17 cellular contexts compared by ENCODE assay signal in genomic region chr7:30552330-30552729, GRCh38. TPM values are rescaled to one million over a fixed set of nuclear protein-coding genes. Genes with fewer than 3 reads are reported as not detected.
DNase-seq lines count a peak whose midpoint lies in the region; ATAC-seq and TF ChIP-seq lines count a peak whose summit lies in the region.
"Had no signal": no experiment of that assay in that cellular context is flagged by ENCODE, and none has a peak within 500 bp of the region (broad histone marks: within the 10 kb centered on the region; RNA-seq: fewer than 3 reads in every experiment).

No MANE protein-coding gene starts in this region.

- no peak overlapping the region for H3K18ac ChIP-seq in mesenchymal stem cell (ENCODE audit: low read depth in 1 of 2, low read length in 2 of 2)

- intact Hi-C loops in HCT116 (cut with micrococcal nuclease) (no loop called here), right lobe of liver (cut with DNase I) (no loop called here)

- H4K20me1 ChIP-seq in HCT116 (ENCODE audit: insufficient read depth), result no peaks in the 10 kb centered on the region
- H4K20me1 ChIP-seq: BLaER1 had no signal

- H3K9ac ChIP-seq in HCT116 (ENCODE audit: low read length) (no peak overlapping the region), mesenchymal stem cell (ENCODE audit: low read length) (no peak overlapping the region)
- H3K9ac ChIP-seq: BLaER1 had no signal

- H4K91ac ChIP-seq in mesenchymal stem cell (ENCODE audit: low read length), result no peak overlapping the region

- DNase-seq in HCT116 (ENCODE audit: low read depth, low spot score), result no peak
- DNase-seq in glutamatergic neuron, result no peak
- no peak for DNase-seq in right lobe of liver
- DNase-seq in NCI-H82 (lab: John Stamatoyannopoulos, UW), result no peak
- DNase-seq in mesenchymal stem cell, result no peak
- DNase-seq: 8988T; Calu3; CD8-positive, alpha-beta T cell; DMS 273 treated with DMSO at 0.1 percent for 48 hours; DND-41 had no signal

- no peak overlapping the region for H2BK15ac ChIP-seq in mesenchymal stem cell (ENCODE audit: low read depth, poor library complexity, severe bottlenecking)

- no peaks in the 10 kb centered on the region for H3K79me2 ChIP-seq in HCT116 (ENCODE audit: insufficient read depth, low read length)

- H3K36me3 ChIP-seq in HCT116 (ENCODE audit: control insufficient read depth in 1 of 2, insufficient read depth in 2 of 2, low read length in 2 of 2) (no peaks in the 10 kb centered on the region), right lobe of liver (no peaks in the 10 kb centered on the region), mesenchymal stem cell (ENCODE audit: control insufficient read depth in 1 of 2, insufficient read depth in 2 of 2, low read depth in 1 of 2, low read length in 2 of 2) (peaks cover 3 to 43% of the 10 kb centered on the region in 2 experiments)
- H3K36me3 ChIP-seq: BLaER1 had no signal

- BruUV-seq in HCT116 (replicated peaks; lab: Mats Ljungman, UMichigan), result no TSS peak

- no peak overlapping the region for H2AK5ac ChIP-seq in mesenchymal stem cell (ENCODE audit: low read length, severe bottlenecking)

- H3K4me2 ChIP-seq in HCT116 (ENCODE audit: low read length), result 0 out of 2 replicates have a peak overlapping the region, but pooled peaks have one; percentile 77
- no peak overlapping the region for H3K4me2 ChIP-seq in mesenchymal stem cell (ENCODE audit: low read length, poor library complexity, severe bottlenecking)
- H3K4me2 ChIP-seq: BLaER1, GM23338 had no signal

- H3K27me3 ChIP-seq in HCT116 (ENCODE audit: insufficient read depth, low read length) (no peaks in the 10 kb centered on the region), right lobe of liver (no peaks in the 10 kb centered on the region), mesenchymal stem cell (ENCODE audit: control insufficient read depth in 1 of 2, insufficient read depth in 1 of 2, low read length in 2 of 2) (no peaks in the 10 kb centered on the region)
- H3K27me3 ChIP-seq: BLaER1 had no signal

- H3K27ac ChIP-seq in HCT116 (ENCODE audit: low read depth, low read length) (peak overlapping the region; percentile 89; the same call in 1 of the 2 replicates), VCaP (peak overlapping the region; percentile 92), right lobe of liver (no peak overlapping the region), mesenchymal stem cell (ENCODE audit: low read length, poor library complexity, severe bottlenecking) (no peak overlapping the region)
- H3K27ac ChIP-seq: BLaER1, HL-60 had no signal

- no peak for TF ChIP-seq RAD21 in HCT116 (IDR thresholded peaks at IDR 0.05; ENCODE audit: low read depth)

- no peak overlapping the region for H3K4ac ChIP-seq in mesenchymal stem cell (ENCODE audit: low read depth in 1 of 2, low read length in 2 of 2)

- peaks cover 24 to 36% of the 10 kb centered on the region in 2 experiments for H3K4me1 ChIP-seq in HCT116 (ENCODE audit: control insufficient read depth in 1 of 2, insufficient read depth in 2 of 2, low read length in 2 of 2)
- H3K4me1 ChIP-seq in right lobe of liver, result peaks cover 0 to 17% (median 0%) of the 10 kb centered on the region in 4 donors
- peaks cover 3% of the 10 kb centered on the region for H3K4me1 ChIP-seq in mesenchymal stem cell (ENCODE audit: control insufficient read depth, insufficient read depth, low read depth, low read length)

- peaks cover 9% of the 10 kb centered on the region for H3K36me3 Mint-ChIP-seq in glutamatergic neuron (ENCODE audit: unreplicated experiment)

- H2AFZ ChIP-seq in HCT116 (ENCODE audit: low read depth, low read length, poor library complexity, severe bottlenecking) (no peak overlapping the region), mesenchymal stem cell (ENCODE audit: low read depth, low read length) (no peak overlapping the region)
- H2AFZ ChIP-seq: GM23338 had no signal

- no peak overlapping the region for H3K23ac ChIP-seq in mesenchymal stem cell (ENCODE audit: low read length in 2 of 2)

- no peak overlapping the region for H3K4me3 ChIP-seq in HCT116 (replicated peaks in 1 of 2; ENCODE audit: low read depth in 1 of 2, low read length in 2 of 2)
- H3K4me3 ChIP-seq in right lobe of liver, result no peak overlapping the region
- no peak overlapping the region for H3K4me3 ChIP-seq in mesenchymal stem cell (ENCODE audit: insufficient read depth in 1 of 2, low read depth in 1 of 2, low read length in 2 of 2)
- H3K4me3 ChIP-seq: BLaER1, GM23338 had no signal

- no peak overlapping the region for H3K14ac ChIP-seq in mesenchymal stem cell (ENCODE audit: low read length in 2 of 2)

- peaks cover 3% of the 10 kb centered on the region for H3K27me3 Mint-ChIP-seq in glutamatergic neuron (ENCODE audit: unreplicated experiment)

- RAD21 ChIA-PET in HCT116 (lab: Charles Lee; ENCODE audit: low non-redundant PET in 1 of 2, low total read pairs in 2 of 2, uncharacterized antibody in 2 of 2, unreplicated experiment in 2 of 2), result interaction anchor here in 1 of 2 experiments (1.8 kb wide), 1 partner anchor 11 kb away, joined by 10 read pairs; no protein-coding TSS in a partner anchor

- no peaks in the 10 kb centered on the region for H3K9me2 ChIP-seq in HCT116 (ENCODE audit: insufficient read depth)

- H3K9me3 ChIP-seq in HCT116 (ENCODE audit: control insufficient read depth in 1 of 2, insufficient read depth in 1 of 2, low read depth in 1 of 2, low read length in 2 of 2), result no peaks in the 10 kb centered on the region
- no peaks in the 10 kb centered on the region for H3K9me3 ChIP-seq in right lobe of liver
- no peaks in the 10 kb centered on the region for H3K9me3 ChIP-seq in mesenchymal stem cell (ENCODE audit: control insufficient read depth, low read length)
- H3K9me3 ChIP-seq: BLaER1 had no signal

- H2BK12ac ChIP-seq in mesenchymal stem cell (ENCODE audit: low read length in 2 of 2), result no peak overlapping the region

- no peaks in the 10 kb centered on the region for H3K79me1 ChIP-seq in mesenchymal stem cell (replicated peaks; ENCODE audit: low read length, poor library complexity, severe bottlenecking)

- no peak overlapping the region for H3K4me3 Mint-ChIP-seq in glutamatergic neuron (ENCODE audit: unreplicated experiment)
- H3K4me3 Mint-ChIP-seq: CD14-positive monocyte; CD8-positive, alpha-beta T cell; GM23338; HFFc6 had no signal

- no peak for TF ChIP-seq CTCF in HCT116 (IDR thresholded peaks at IDR 0.05 in 2 of 3, conservative IDR thresholded peaks at IDR 0.05 in 1 of 3; ENCODE audit: borderline replicate concordance in 1 of 3, insufficient read depth in 1 of 3, low read depth in 2 of 3, low read length in 2 of 3)
- TF ChIP-seq CTCF in VCaP (conservative IDR thresholded peaks at IDR 0.05), result no peak
- TF ChIP-seq CTCF in glutamatergic neuron (IDR thresholded peaks at IDR 0.05; ENCODE audit: partially characterized antibody, unreplicated experiment), result no peak
- no peak for TF ChIP-seq CTCF in right lobe of liver (IDR thresholded peaks at IDR 0.05)

- peaks cover 32% of the 10 kb centered on the region for H3K4me1 Mint-ChIP-seq in glutamatergic neuron (ENCODE audit: low read depth, unreplicated experiment)

- CTCF ChIA-PET in HCT116 (lab: Charles Lee), result interaction anchor here (3.9 kb wide), 1 partner anchor 12 kb away, joined by 50 read pairs; no protein-coding TSS in a partner anchor

- 20% methylated on average over 1 of the region's 1 CpG for WGBS in right lobe of liver (ENCODE audit: insufficient coverage, low coverage, low lambda C conversion rate, missing lambda C conversion rate)
- WGBS in mesenchymal stem cell, result 80% methylated on average over 1 of the region's 1 CpG

- peaks cover 4% of the 10 kb centered on the region for H3K9me3 Mint-ChIP-seq in glutamatergic neuron (ENCODE audit: unreplicated experiment)
- H3K9me3 Mint-ChIP-seq: CD14-positive monocyte; CD8-positive, alpha-beta T cell; GM23338; HFFc6 had no signal

- POLR2A ChIA-PET in HCT116 (lab: Charles Lee), result no interaction called here

- no peak for TF ChIP-seq POLR2A in HCT116 (IDR thresholded peaks at IDR 0.05; ENCODE audit: borderline replicate concordance, extremely low read depth, insufficient read depth, insufficient read length)
- no peak for TF ChIP-seq POLR2A in right lobe of liver (IDR thresholded peaks at IDR 0.05)

- no peak overlapping the region for H2BK5ac ChIP-seq in mesenchymal stem cell (ENCODE audit: low read depth, low read length, poor library complexity, severe bottlenecking)

- H2BK120ac ChIP-seq in mesenchymal stem cell (ENCODE audit: low read depth, low read length), result no peak overlapping the region

- ATAC-seq in HCT116 (no peak), right lobe of liver (peak in 3 of 4 donors; percentile 16 to 33 (median 23)), GM21526 (IDR thresholded peaks at IDR 0.05; ENCODE audit: low FRiP score, unreplicated experiment) (no peak)
- ATAC-seq: CD8-positive, alpha-beta T cell; GM23338 had no signal

- no peak overlapping the region for H4K8ac ChIP-seq in mesenchymal stem cell (ENCODE audit: low read length)

- H3K27ac Mint-ChIP-seq in glutamatergic neuron (ENCODE audit: unreplicated experiment), result peak overlapping the region; percentile 74
- H3K27ac Mint-ChIP-seq: CD8-positive, alpha-beta T cell; GM23338; HFFc6 had no signal

TF ChIP-seq in HCT116, 20 proteins besides CTCF, POLR2A, EP300 and RAD21 (continues in another document):
- TF ChIP-seq ZBTB33 (IDR thresholded peaks at IDR 0.05; ENCODE audit: extremely low read depth, insufficient replicate concordance, low read length), result no peak
- no peak for TF ChIP-seq EGR1 (IDR thresholded peaks at IDR 0.05; ENCODE audit: low read depth)

RNA-seq across cellular contexts. Expression of gene GARS1, which starts 42.3 kb away (rescaled TPM):
- total RNA-seq in HCT116 (2021; ENCODE audit: unreplicated experiment) (329 TPM), glutamatergic neuron (ENCODE audit: unreplicated experiment) (511 TPM), right lobe of liver (100 to 1,000 TPM in 2 of 6 experiments, 10 to 100 TPM in 4; 31.4 to 155 (median 44.7) TPM)
- 397 and 465 TPM in 2 replicates for polyA plus RNA-seq in HCT116 (2012)
- 351 TPM for polyA plus RNA-seq in mesenchymal stem cell (2013, experiment 1 of 2)
- polyA plus RNA-seq in mesenchymal stem cell (2013, experiment 2 of 2), result 352 TPM

RNA-seq across cellular contexts. Expression of gene GGCT, which starts 47.7 kb away (rescaled TPM):
- total RNA-seq in HCT116 (2021; ENCODE audit: unreplicated experiment), result 60.6 TPM
- 26.4 and 31.8 TPM in 2 replicates for polyA plus RNA-seq in HCT116 (2012)
- total RNA-seq in glutamatergic neuron (ENCODE audit: unreplicated experiment), result 25.0 TPM
- 10 to 100 TPM; 13.2 to 23.8 (median 16.8) TPM for total RNA-seq in right lobe of liver
- 15.7 TPM for polyA plus RNA-seq in mesenchymal stem cell (2013, experiment 1 of 2)
- polyA plus RNA-seq in mesenchymal stem cell (2013, experiment 2 of 2), result 15.0 TPM

Comparison
In these comparisons a context has a peak if more than half of its experiments do, and no peak if none do; other contexts are left out.
1. ATAC-seq: peak in right lobe of liver (3 of 4); none in HCT116 (single experiment) and GM21526 (single experiment).
2. H3K27ac ChIP-seq: peak in HCT116 (single experiment) and VCaP (single experiment); none in right lobe of liver (0 of 3) and mesenchymal stem cell (single experiment).